In genomic region chr1:75991497-75992114, GRCh38 we compare ENCODE assay signal across 8 cellular contexts.
DNase-seq lines count a peak whose midpoint lies in the region; ATAC-seq and TF ChIP-seq lines count a peak whose summit lies in the region.

No MANE protein-coding gene starts in this region.

- ATAC-seq in GM18868 (IDR thresholded peaks at IDR 0.05; ENCODE audit: unreplicated experiment) (peak; percentile 67), HG03108 (IDR thresholded peaks at IDR 0.05; ENCODE audit: unreplicated experiment) (peak; percentile 74)

- peak; percentile 75 for TF ChIP-seq CTCF in AG09309 (IDR thresholded peaks at IDR 0.05; ENCODE audit: control insufficient read depth, insufficient read depth, low read depth, low read length, missing control alignments)

- no peak overlapping the region for H3K4me3 ChIP-seq in AG09309 (ENCODE audit: control insufficient read depth, low read depth, low read length)

- DNase-seq in AG09309 (ENCODE audit: low read depth) (peak; percentile 21), NCI-H2196 (lab: John Stamatoyannopoulos, UW; ENCODE audit: unreplicated experiment) (peak; percentile 83), cerebellar cortex (ENCODE audit: low spot score) (peak; percentile 93), kidney glomerular epithelial cell (lab: John Stamatoyannopoulos, UW) (peak; percentile 83)
- DNase-seq in activated CD4-positive, CD25-positive, alpha-beta regulatory T cell treated with anti-CD3 and anti-CD28 coated beads, Interleukin-2, amount 50 U/mL, for 16 hours (ENCODE audit: low read depth, low spot score), result peak; percentile 34
- DNase-seq in stimulated activated CD4-positive, alpha-beta T cell treated with anti-CD3 and anti-CD28 coated beads, Interleukin-2, amount 100 ng/mL, for 48 hours, result peak; percentile 68 to 69

Comparison
In these comparisons a context has a peak if more than half of its experiments do, and no peak if none do; other contexts are left out.
1. DNase-seq: peak in every context shown above with its lines; median percentile 93 in cerebellar cortex; 83 in NCI-H2196; 83 in kidney glomerular epithelial cell; 68 in stimulated activated CD4-positive, alpha-beta T cell treated with anti-CD3 and anti-CD28 coated beads, Interleukin-2, amount 100 ng/mL, for 48 hours; 34 in activated CD4-positive, CD25-positive, alpha-beta regulatory T cell treated with anti-CD3 and anti-CD28 coated beads, Interleukin-2, amount 50 U/mL, for 16 hours; 21 in AG09309.